In genomic region chrX:73852467-73852866, GRCh38 we compare ENCODE assay signal across 10 cellular contexts. TPM values are rescaled to one million over a fixed set of nuclear protein-coding genes. Genes with fewer than 3 reads are reported as not detected.
DNase-seq lines count a peak whose midpoint lies in the region; FAIRE-seq and TF ChIP-seq lines count a peak whose summit lies in the region.
"Had no signal": no experiment of that assay in that cellular context is flagged by ENCODE, and none has a peak within 500 bp of the region (broad histone marks: within the 10 kb centered on the region; RNA-seq: fewer than 3 reads in every experiment).

Gene XIST, minus strand, starts transcription at chrX:73852714.

- no peak within 1 kb of the TSS for H2AFZ ChIP-seq in astrocyte (ENCODE audit: low read depth, low read length)

- H3K9ac ChIP-seq in astrocyte (ENCODE audit: low read length) = no peak within 1 kb of the TSS

- H3K36me3 ChIP-seq in HEK293 (ENCODE audit: control insufficient read depth in 2 of 2, insufficient read depth in 1 of 2, low read length in 2 of 2) (peaks cover 22 to 30% of the 10 kb centered on the region in 2 experiments), astrocyte (ENCODE audit: insufficient read depth, low read length) (no peaks in the 10 kb centered on the region)
- H3K36me3 ChIP-seq: upper lobe of right lung had no signal

- CTCF ChIA-PET in HEK293 (lab: Yijun Ruan, JAX) = interaction anchor here (0.6 to 6.9 kb wide), 6 partner anchors 78 to 687 kb away, joined by 4 to 176 read pairs (median 43); no protein-coding TSS in a partner anchor

- DNase-seq in AG09309 (ENCODE audit: low read depth) (peak; percentile 71), astrocyte (ENCODE audit: low read depth) (peak; percentile 64), mesenteric fat pad (ENCODE audit: low spot score) (no peak), RPMI8226 (no peak), NCI-H2107 treated with DMSO at 0.1 percent for 48 hours (lab: John Stamatoyannopoulos, UW; ENCODE audit: unreplicated experiment) (no peak), pons (ENCODE audit: low spot score) (no peak), NCI-H69 (lab: John Stamatoyannopoulos, UW) (no peak)
- DNase-seq: upper lobe of right lung had no signal

- no peak within 1 kb of the TSS for H3K4me3 Mint-ChIP-seq in astrocyte (ENCODE audit: unreplicated experiment)

- no peaks in the 10 kb centered on the region for H3K27me3 Mint-ChIP-seq in astrocyte (ENCODE audit: low read depth, unreplicated experiment)
- H3K27me3 Mint-ChIP-seq: naive thymus-derived CD8-positive, alpha-beta T cell had no signal

- no peak for TF ChIP-seq CTCF in AG09309 (IDR thresholded peaks at IDR 0.05; ENCODE audit: control insufficient read depth, insufficient read depth, low read depth, low read length, missing control alignments)
- no peak for TF ChIP-seq CTCF in HEK293 (tag by site-specific recombination; IDR thresholded peaks at IDR 0.05)
- TF ChIP-seq CTCF in astrocyte (IDR thresholded peaks at IDR 0.05; ENCODE audit: insufficient read depth, low read depth, low read length) = no peak

- no peaks in the 10 kb centered on the region for H3K27me3 ChIP-seq in astrocyte (ENCODE audit: insufficient read depth, low read length)
- H3K27me3 ChIP-seq: upper lobe of right lung had no signal

- no peak within 1 kb of the TSS for H3K27ac Mint-ChIP-seq in astrocyte (ENCODE audit: unreplicated experiment)

- H3K4me1 Mint-ChIP-seq in astrocyte (ENCODE audit: low read depth, unreplicated experiment) = no peaks in the 10 kb centered on the region

- H3K9me3 Mint-ChIP-seq in astrocyte (ENCODE audit: unreplicated experiment) = no peaks in the 10 kb centered on the region

- peak within 1 kb of the TSS; percentile 99 for H3K27ac ChIP-seq in HEK293 (ENCODE audit: extremely low read depth, low read depth, low read length)
- H3K27ac ChIP-seq in astrocyte (ENCODE audit: low read depth, low read length) = no peak within 1 kb of the TSS
- H3K27ac ChIP-seq: upper lobe of right lung had no signal

- H4K20me1 ChIP-seq in astrocyte (ENCODE audit: insufficient read depth, low read length) = no peaks in the 10 kb centered on the region

- H3K79me2 ChIP-seq in astrocyte (ENCODE audit: insufficient read depth, low read length) = no peaks in the 10 kb centered on the region

- POLR2A ChIA-PET in HEK293 (lab: Yijun Ruan, JAX) = interaction anchor here (0.7 to 6.3 kb wide), 9 partner anchors 10 to 1575 kb away, joined by 3 to 66 read pairs (median 5); partner anchors contain the start of gene RPS4X

- no peaks in the 10 kb centered on the region for H3K36me3 Mint-ChIP-seq in astrocyte (ENCODE audit: low read depth, unreplicated experiment)
- H3K36me3 Mint-ChIP-seq: naive thymus-derived CD8-positive, alpha-beta T cell had no signal

- FAIRE-seq in astrocyte (lab: Jason Lieb, UNC) = no peak

- no peak within 1 kb of the TSS for H3K4me2 ChIP-seq in astrocyte (ENCODE audit: low read length)

- H3K4me1 ChIP-seq in HEK293 (ENCODE audit: control insufficient read depth, insufficient read depth, low read length) (no peaks in the 10 kb centered on the region), astrocyte (ENCODE audit: insufficient read depth, low read length) (no peaks in the 10 kb centered on the region)
- H3K4me1 ChIP-seq: upper lobe of right lung had no signal

- H3K9me3 ChIP-seq in HEK293 (ENCODE audit: control insufficient read depth, insufficient read depth, low read depth, low read length) (no peaks in the 10 kb centered on the region), astrocyte (ENCODE audit: insufficient read depth, low read depth, low read length) (no peaks in the 10 kb centered on the region)
- H3K9me3 ChIP-seq: upper lobe of right lung had no signal

- H3K4me3 ChIP-seq in AG09309 (ENCODE audit: control insufficient read depth, low read depth, low read length) (peak within 1 kb of the TSS; percentile 64), HEK293 (ENCODE audit: low read depth, low read length) (peak within 1 kb of the TSS; percentile 79), astrocyte (ENCODE audit: insufficient read depth, low read depth, low read length) (no peak within 1 kb of the TSS)
- H3K4me3 ChIP-seq: upper lobe of right lung had no signal

TF ChIP-seq in HEK293, 187 proteins besides CTCF, POLR2A, EP300 and RAD21 (continues in another document):
- TF ChIP-seq ZSCAN23 (tag by site-specific recombination; IDR thresholded peaks at IDR 0.05) = no peak
- no peak for TF ChIP-seq ZNF501 (tag by site-specific recombination; IDR thresholded peaks at IDR 0.05)
- peak; percentile 90 for TF ChIP-seq ZSCAN30 (tag by site-specific recombination; IDR thresholded peaks at IDR 0.05)
- no peak for TF ChIP-seq REPIN1 (tag by site-specific recombination; IDR thresholded peaks at IDR 0.05; ENCODE audit: low read depth)
- TF ChIP-seq TRIM28 (IDR thresholded peaks at IDR 0.05; ENCODE audit: borderline replicate concordance, low read length) = no peak
- no peak for TF ChIP-seq ZNF560 (tag by site-specific recombination; IDR thresholded peaks at IDR 0.05; ENCODE audit: borderline replicate concordance)
- no peak for TF ChIP-seq HIC1 (tag by site-specific recombination; IDR thresholded peaks at IDR 0.05)
- TF ChIP-seq ZFHX2 (tag by site-specific recombination; conservative IDR thresholded peaks at IDR 0.05) = no peak
- TF ChIP-seq ZNF626 (tag by site-specific recombination; IDR thresholded peaks at IDR 0.05) = no peak
- TF ChIP-seq, protein P1, sequence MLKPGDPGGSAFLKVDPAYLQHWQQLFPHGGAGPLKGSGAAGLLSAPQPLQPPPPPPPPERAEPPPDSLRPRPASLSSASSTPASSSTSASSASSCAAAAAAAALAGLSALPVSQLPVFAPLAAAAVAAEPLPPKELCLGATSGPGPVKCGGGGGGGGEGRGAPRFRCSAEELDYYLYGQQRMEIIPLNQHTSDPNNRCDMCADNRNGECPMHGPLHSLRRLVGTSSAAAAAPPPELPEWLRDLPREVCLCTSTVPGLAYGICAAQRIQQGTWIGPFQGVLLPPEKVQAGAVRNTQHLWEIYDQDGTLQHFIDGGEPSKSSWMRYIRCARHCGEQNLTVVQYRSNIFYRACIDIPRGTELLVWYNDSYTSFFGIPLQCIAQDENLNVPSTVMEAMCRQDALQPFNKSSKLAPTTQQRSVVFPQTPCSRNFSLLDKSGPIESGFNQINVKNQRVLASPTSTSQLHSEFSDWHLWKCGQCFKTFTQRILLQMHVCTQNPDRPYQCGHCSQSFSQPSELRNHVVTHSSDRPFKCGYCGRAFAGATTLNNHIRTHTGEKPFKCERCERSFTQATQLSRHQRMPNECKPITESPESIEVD (tag by site-specific recombination; IDR thresholded peaks at IDR 0.05) = peak; percentile 92
- TF ChIP-seq ZNF350 (tag by site-specific recombination; IDR thresholded peaks at IDR 0.05) = no peak; the same call in 1 of the 2 replicates
- no peak for TF ChIP-seq ATF2 (tag by site-specific recombination; IDR thresholded peaks at IDR 0.05; ENCODE audit: low read depth)
- no peak for TF ChIP-seq ZNF549 (tag by site-specific recombination; IDR thresholded peaks at IDR 0.05)

RNA-seq across cellular contexts. Expression of gene XIST, which starts in this region (rescaled TPM):
- total RNA-seq in astrocyte = not detected in 2 replicates
- total RNA-seq in mesenteric fat pad = 188 TPM
- total RNA-seq: naive thymus-derived CD8-positive, alpha-beta T cell had no signal

Comparison
In these comparisons a context has a peak if more than half of its experiments do, and no peak if none do; other contexts are left out.
1. DNase-seq: peak in AG09309 (single experiment) and astrocyte (single experiment); none in mesenteric fat pad (single experiment), RPMI8226 (single experiment), NCI-H2107 treated with DMSO at 0.1 percent for 48 hours (single experiment), pons (single experiment) and NCI-H69 (single experiment).